11 cellular contexts compared by ENCODE assay signal in genomic region chr12:46124132-46124847, GRCh38.
DNase-seq lines count a peak whose midpoint lies in the region; ATAC-seq and TF ChIP-seq lines count a peak whose summit lies in the region.
"Had no signal": no experiment of that assay in that cellular context is flagged by ENCODE, and none has a peak within 500 bp of the region (broad histone marks: within the 10 kb centered on the region; RNA-seq: fewer than 3 reads in every experiment).

No MANE protein-coding gene starts in this region.

- no peak for TF ChIP-seq POLR2A in IMR-90 (IDR thresholded peaks at IDR 0.05; ENCODE audit: low read depth, low read length)

- H3K27ac ChIP-seq in IMR-90 (ENCODE audit: insufficient read depth, low read length): no peak overlapping the region
- no peak overlapping the region for H3K27ac ChIP-seq in ascending aorta
- H3K27ac ChIP-seq: breast epithelium, psoas muscle had no signal

- no peak overlapping the region for H2AK5ac ChIP-seq in IMR-90 (ENCODE audit: low read depth, low read length)

- no peak overlapping the region for H3K56ac ChIP-seq in IMR-90 (ENCODE audit: extremely low read depth, insufficient read depth, low read length)

- no peak overlapping the region for H4K5ac ChIP-seq in IMR-90 (ENCODE audit: low read depth, low read length)

- no peak overlapping the region for H4K8ac ChIP-seq in IMR-90 (ENCODE audit: low read depth in 2 of 2, low read length in 2 of 2)

- no peaks in the 10 kb centered on the region for H3K36me3 ChIP-seq in IMR-90 (ENCODE audit: control insufficient read depth, insufficient read depth, low read length)
- no peaks in the 10 kb centered on the region for H3K36me3 ChIP-seq in ascending aorta
- H3K36me3 ChIP-seq: breast epithelium had no signal

- H2BK15ac ChIP-seq in IMR-90 (ENCODE audit: low read depth, low read length): no peak overlapping the region

- ATAC-seq in GM18861 (IDR thresholded peaks at IDR 0.05; ENCODE audit: unreplicated experiment): peak; percentile 54
- ATAC-seq in IMR-90 (ENCODE audit: low read depth): peak; percentile 53
- no peak for ATAC-seq in stimulated activated naive CD8-positive, alpha-beta T cell treated with anti-CD3 and anti-CD28 coated beads, Interleukin-15, amount 100 ng/mL, for 72 hours
- ATAC-seq in HG03108 (IDR thresholded peaks at IDR 0.05; ENCODE audit: unreplicated experiment): no peak
- no peak for ATAC-seq in natural killer cell

- H2BK20ac ChIP-seq in IMR-90 (ENCODE audit: low read depth, low read length): no peak overlapping the region

- no peak overlapping the region for H3K4me3 ChIP-seq in IMR-90 (ENCODE audit: insufficient read depth, low read depth, low read length)
- peak overlapping the region in 1 of 2 donors; percentile 44 for H3K4me3 ChIP-seq in ascending aorta
- H3K4me3 ChIP-seq: psoas muscle had no signal

- no peak overlapping the region for H2AFZ ChIP-seq in IMR-90 (replicated peaks; ENCODE audit: low read length, poor library complexity)

- TF ChIP-seq CTCF in IMR-90 (conservative IDR thresholded peaks at IDR 0.05; ENCODE audit: low read depth, low read length) (no peak), chondrocyte (IDR thresholded peaks at IDR 0.05) (no peak), nephron (IDR thresholded peaks at IDR 0.05; ENCODE audit: unreplicated experiment in 3 of 3) (no peak), ascending aorta (IDR thresholded peaks at IDR 0.05) (no peak), natural killer cell (IDR thresholded peaks at IDR 0.05) (no peak)

- no peak overlapping the region for H2AK9ac ChIP-seq in IMR-90 (replicated peaks; ENCODE audit: low read depth, low read length, poor library complexity)

- no peak overlapping the region for H4K91ac ChIP-seq in IMR-90 (ENCODE audit: insufficient read depth, low read depth, low read length)

- H3K36me3 Mint-ChIP-seq in chondrocyte (ENCODE audit: low read depth): no peaks in the 10 kb centered on the region
- no peaks in the 10 kb centered on the region for H3K36me3 Mint-ChIP-seq in nephron (ENCODE audit: low read depth)
- no peaks in the 10 kb centered on the region for H3K36me3 Mint-ChIP-seq in natural killer cell

- TF ChIP-seq RAD21 in IMR-90 (IDR thresholded peaks at IDR 0.05; ENCODE audit: low read length): no peak

- whole genome bisulfite sequencing in IMR-90 (ENCODE audit: extremely low coverage in 2 of 2, insufficient read length in 1 of 2), 2 experiments: no CpG with 5 or more reads among the region's 5 CpGs

- H3K4me2 ChIP-seq in IMR-90 (ENCODE audit: low read depth, low read length): no peak overlapping the region

- CTCF ChIA-PET in IMR-90 (lab: Yijun Ruan, JAX): interaction anchor here (0.6 to 2.3 kb wide), 25 partner anchors 10 to 1136 kb away, joined by 3 to 12 read pairs (median 4); no protein-coding TSS in a partner anchor

- no peaks in the 10 kb centered on the region for H3K9me1 ChIP-seq in IMR-90 (ENCODE audit: insufficient read depth, low read length)

- H4K20me1 ChIP-seq in IMR-90 (ENCODE audit: insufficient read depth, low read length): no peaks in the 10 kb centered on the region

- no peak overlapping the region for H2BK5ac ChIP-seq in IMR-90 (ENCODE audit: low read depth, low read length, poor library complexity, severe bottlenecking)

- peaks cover 11% of the 10 kb centered on the region for H3K27me3 ChIP-seq in IMR-90 (ENCODE audit: control insufficient read depth, insufficient read depth, low read length)
- H3K27me3 ChIP-seq in ascending aorta: no peaks in the 10 kb centered on the region
- H3K27me3 ChIP-seq: breast epithelium had no signal

- no peak overlapping the region for H3K18ac ChIP-seq in IMR-90 (ENCODE audit: low read depth, low read length)

- no peaks in the 10 kb centered on the region for H3K9me3 ChIP-seq in IMR-90 (ENCODE audit: control insufficient read depth, insufficient read depth, low read length)
- no peaks in the 10 kb centered on the region for H3K9me3 ChIP-seq in ascending aorta
- H3K9me3 ChIP-seq: breast epithelium, psoas muscle had no signal

- H3K4me1 Mint-ChIP-seq in chondrocyte (ENCODE audit: low read depth) (peaks cover 16% of the 10 kb centered on the region), nephron (peaks cover 8% of the 10 kb centered on the region), natural killer cell (peaks cover 7% of the 10 kb centered on the region in 2 donors)
- H3K4me1 Mint-ChIP-seq in stimulated activated naive CD8-positive, alpha-beta T cell treated with anti-CD3 and anti-CD28 coated beads, Interleukin-15, amount 100 ng/mL, for 72 hours: no peaks in the 10 kb centered on the region

- H3K9me3 Mint-ChIP-seq in chondrocyte (ENCODE audit: low read depth): no peaks in the 10 kb centered on the region
- no peaks in the 10 kb centered on the region for H3K9me3 Mint-ChIP-seq in nephron
- H3K9me3 Mint-ChIP-seq in stimulated activated naive CD8-positive, alpha-beta T cell treated with anti-CD3 and anti-CD28 coated beads, Interleukin-15, amount 100 ng/mL, for 72 hours: no peaks in the 10 kb centered on the region
- H3K9me3 Mint-ChIP-seq in natural killer cell: no peaks in the 10 kb centered on the region
- H3K9me3 Mint-ChIP-seq: T-helper 2 cell treated with Interferon-gamma antibody and Interleukin-4, amounts not matched to agents 5 μg/mL and 100 μg/mL, for 36 hours had no signal

- H3K4ac ChIP-seq in IMR-90 (ENCODE audit: low read depth, low read length): no peak overlapping the region

- H3K79me1 ChIP-seq in IMR-90 (ENCODE audit: low read depth in 1 of 2, low read length in 2 of 2): no peaks in the 10 kb centered on the region

- no peak overlapping the region for H3K14ac ChIP-seq in IMR-90 (replicated peaks; ENCODE audit: low read depth, low read length)

- intact Hi-C loops in IMR-90 (cut with micrococcal nuclease): loop anchor here (2.0 to 10.0 kb wide), 3 partner anchors 233 to 811 kb away; no protein-coding TSS in a partner anchor
- intact Hi-C loops in ascending aorta (cut with DNase I): loop anchor here (2.0 to 10.0 kb wide), 2 partner anchors 811 to 901 kb away; no protein-coding TSS in a partner anchor
- intact Hi-C loops in natural killer cell (cut with micrococcal nuclease): loop anchor here (2.0 kb wide), 1 partner anchor 897 kb away; no protein-coding TSS in a partner anchor

- no peak overlapping the region for H3K9ac ChIP-seq in IMR-90 (ENCODE audit: low read depth, low read length)

- no peak overlapping the region for H2BK120ac ChIP-seq in IMR-90 (ENCODE audit: low read depth, low read length)

- POLR2A ChIA-PET in IMR-90 (lab: Charles Lee; ENCODE audit: unreplicated experiment): interaction anchor here (1.0 kb wide), 1 partner anchor 233 kb away, joined by 5 read pairs; no protein-coding TSS in a partner anchor

- H3K4me3 Mint-ChIP-seq in chondrocyte (ENCODE audit: unreplicated experiment): peak overlapping the region; percentile 44
- H3K4me3 Mint-ChIP-seq in nephron: no peak overlapping the region
- no peak overlapping the region for H3K4me3 Mint-ChIP-seq in stimulated activated naive CD8-positive, alpha-beta T cell treated with anti-CD3 and anti-CD28 coated beads, Interleukin-15, amount 100 ng/mL, for 72 hours
- H3K4me3 Mint-ChIP-seq in natural killer cell: no peak overlapping the region

- BruUV-seq in IMR-90 (replicated peaks; lab: Mats Ljungman, UMichigan): no TSS peak

- H3K4me1 ChIP-seq in IMR-90 (ENCODE audit: control insufficient read depth, insufficient read depth, low read length) (peaks cover 5% of the 10 kb centered on the region), ascending aorta (peaks cover 0 to 3% of the 10 kb centered on the region in 2 donors)
- H3K4me1 ChIP-seq: breast epithelium, psoas muscle had no signal

- H3K27ac Mint-ChIP-seq in chondrocyte (ENCODE audit: unreplicated experiment) (no peak overlapping the region), nephron (peak overlapping the region in 2 of 3 experiments; percentile 7 to 13), natural killer cell (no peak overlapping the region)
- H3K27ac Mint-ChIP-seq in stimulated activated naive CD8-positive, alpha-beta T cell treated with anti-CD3 and anti-CD28 coated beads, Interleukin-15, amount 100 ng/mL, for 72 hours: no peak overlapping the region

- dilution Hi-C loops in IMR-90 (cut with HindIII; ENCODE audit: low sequenced_read_pairs, unreplicated experiment): no loop called here

- H3K23ac ChIP-seq in IMR-90 (ENCODE audit: low read depth, low read length): no peak overlapping the region

- DNase-seq in IMR-90 (peak; percentile 7), chondrocyte (ENCODE audit: low spot score) (no peak), ascending aorta (ENCODE audit: low spot score in 2 of 2) (no peak), natural killer cell (no peak)
- no peak for DNase-seq in stimulated activated naive CD8-positive, alpha-beta T cell treated with anti-CD3 and anti-CD28 coated beads, Interleukin-15, amount 100 ng/mL, for 72 hours
- DNase-seq: psoas muscle had no signal

- H3K27me3 Mint-ChIP-seq in chondrocyte (ENCODE audit: low read depth) (peaks cover 8% of the 10 kb centered on the region), nephron (ENCODE audit: low read depth) (no peaks in the 10 kb centered on the region), natural killer cell (ENCODE audit: low read depth in 2 of 2) (peaks cover 17 to 36% of the 10 kb centered on the region in 2 donors)
- H3K27me3 Mint-ChIP-seq in stimulated activated naive CD8-positive, alpha-beta T cell treated with anti-CD3 and anti-CD28 coated beads, Interleukin-15, amount 100 ng/mL, for 72 hours: peaks cover 6% of the 10 kb centered on the region

- in situ Hi-C loops in IMR-90 (cut with MboI; ENCODE audit: low sequenced_read_pairs): no loop called here

TF ChIP-seq in IMR-90, 13 proteins besides CTCF, POLR2A, EP300 and RAD21 (continues in another document):
- TF ChIP-seq MAZ (IDR thresholded peaks at IDR 0.05; ENCODE audit: borderline replicate concordance, low read depth, low read length): no peak
- TF ChIP-seq CHD1 (IDR thresholded peaks at IDR 0.05; ENCODE audit: low read depth, low read length): no peak
- no peak for TF ChIP-seq NFE2L2 (IDR thresholded peaks at IDR 0.05; ENCODE audit: low read depth, low read length)
- TF ChIP-seq SMC3 (IDR thresholded peaks at IDR 0.05; ENCODE audit: low read depth, low read length): no peak
- no peak for TF ChIP-seq BHLHE40 (IDR thresholded peaks at IDR 0.05; ENCODE audit: low read depth, low read length)
- no peak for TF ChIP-seq USF2 (IDR thresholded peaks at IDR 0.05; ENCODE audit: low read depth, low read length)
- TF ChIP-seq FOS (IDR thresholded peaks at IDR 0.05; ENCODE audit: low read depth, low read length): no peak
- TF ChIP-seq RFX5 (IDR thresholded peaks at IDR 0.05; ENCODE audit: low read depth, low read length): no peak
- no peak for TF ChIP-seq RCOR1 (IDR thresholded peaks at IDR 0.05; ENCODE audit: insufficient replicate concordance, low read length)
- no peak for TF ChIP-seq CEBPB (IDR thresholded peaks at IDR 0.05; ENCODE audit: low read depth, low read length)

Comparison
In these comparisons a context has a peak if more than half of its experiments do, and no peak if none do; other contexts are left out.
1. ATAC-seq: peak in GM18861 (single experiment) and IMR-90 (single experiment); none in stimulated activated naive CD8-positive, alpha-beta T cell treated with anti-CD3 and anti-CD28 coated beads, Interleukin-15, amount 100 ng/mL, for 72 hours (single experiment), HG03108 (single experiment) and natural killer cell (0 of 3).
2. H3K27ac Mint-ChIP-seq: peak in nephron (2 of 3); none in chondrocyte (single experiment), stimulated activated naive CD8-positive, alpha-beta T cell treated with anti-CD3 and anti-CD28 coated beads, Interleukin-15, amount 100 ng/mL, for 72 hours (0 of 2) and natural killer cell (0 of 2).